1 cellular context compared by ENCODE assay signal in the genomic region with DNA sequence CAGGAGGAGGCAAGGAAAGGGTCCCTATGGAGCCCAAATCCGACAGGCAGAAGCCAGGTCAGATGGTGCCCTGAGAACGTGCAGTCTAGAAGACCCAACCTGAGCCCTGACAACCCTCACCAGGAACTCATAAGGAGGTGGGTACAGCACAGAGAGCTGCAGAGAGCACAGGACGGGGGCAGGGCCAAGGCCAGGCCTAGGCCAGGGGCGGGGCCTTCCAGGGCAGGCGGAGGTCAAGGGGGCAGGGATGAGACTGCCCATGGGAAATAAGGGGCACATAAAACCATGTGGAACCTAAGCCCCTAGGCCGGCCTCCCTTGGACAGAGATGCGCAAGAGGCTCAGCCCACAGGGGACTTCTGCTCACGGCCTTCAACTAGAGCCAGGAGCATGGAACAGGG.
TF ChIP-seq lines count a peak whose summit lies in the region.

No MANE protein-coding gene starts in this region.

TF ChIP-seq in GM23338, 12 proteins besides CTCF, POLR2A, EP300 and RAD21:
- TF ChIP-seq POLR2AphosphoS5 (IDR thresholded peaks at IDR 0.05; ENCODE audit: low read depth) (no peak), ZNF331 (CRISPR knock-in tag; IDR thresholded peaks at IDR 0.05; ENCODE audit: low read depth) (no peak), JUNB (IDR thresholded peaks at IDR 0.05; ENCODE audit: unreplicated experiment) (no peak), ZNF114 (CRISPR knock-in tag; IDR thresholded peaks at IDR 0.05) (no peak), EZH2 (IDR thresholded peaks at IDR 0.05; ENCODE audit: low read depth, unreplicated experiment) (no peak), EZH2phosphoT487 (IDR thresholded peaks at IDR 0.05; ENCODE audit: unreplicated experiment) (no peak)
- TF ChIP-seq, protein P1, sequence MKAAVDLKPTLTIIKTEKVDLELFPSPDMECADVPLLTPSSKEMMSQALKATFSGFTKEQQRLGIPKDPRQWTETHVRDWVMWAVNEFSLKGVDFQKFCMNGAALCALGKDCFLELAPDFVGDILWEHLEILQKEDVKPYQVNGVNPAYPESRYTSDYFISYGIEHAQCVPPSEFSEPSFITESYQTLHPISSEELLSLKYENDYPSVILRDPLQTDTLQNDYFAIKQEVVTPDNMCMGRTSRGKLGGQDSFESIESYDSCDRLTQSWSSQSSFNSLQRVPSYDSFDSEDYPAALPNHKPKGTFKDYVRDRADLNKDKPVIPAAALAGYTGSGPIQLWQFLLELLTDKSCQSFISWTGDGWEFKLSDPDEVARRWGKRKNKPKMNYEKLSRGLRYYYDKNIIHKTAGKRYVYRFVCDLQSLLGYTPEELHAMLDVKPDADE (IDR thresholded peaks at IDR 0.05): no peak
